In the genomic region with DNA sequence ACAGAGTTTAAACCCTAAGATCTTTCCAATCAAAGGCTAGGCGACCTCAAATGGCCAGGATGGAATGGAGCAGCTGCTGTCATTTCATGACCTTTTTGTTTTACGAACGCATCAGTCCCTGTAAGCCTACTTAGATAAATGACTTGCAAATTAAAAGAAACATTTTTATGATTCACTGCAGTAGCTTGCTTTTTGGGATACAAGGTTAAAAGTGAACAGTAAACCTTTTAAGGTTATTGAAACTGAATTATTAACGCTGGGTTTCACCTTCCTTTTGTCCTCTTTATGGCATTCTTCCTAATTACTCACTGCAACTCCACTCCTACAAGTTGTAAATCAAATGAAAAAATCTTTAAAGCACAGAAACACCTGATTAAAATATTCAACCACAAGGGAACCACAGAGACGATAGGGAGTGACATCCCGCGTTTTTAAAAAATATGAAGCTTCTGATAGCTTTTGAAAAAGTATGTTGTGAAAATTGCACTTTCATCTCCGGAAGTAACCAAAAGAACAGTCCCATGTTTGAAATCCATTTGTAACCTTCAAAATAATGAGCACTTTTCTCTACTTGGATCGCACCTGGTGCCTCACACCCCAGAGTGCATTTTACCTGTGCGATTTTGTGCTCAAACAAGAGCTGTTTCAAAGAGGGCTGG, we compare ENCODE assay signal across 29 cellular contexts.
DNase-seq lines count a peak whose midpoint lies in the region; ATAC-seq, FAIRE-seq and TF ChIP-seq lines count a peak whose summit lies in the region.
"Had no signal": no experiment of that assay in that cellular context is flagged by ENCODE, and none has a peak within 500 bp of the region (broad histone marks: within the 10 kb centered on the region; RNA-seq: fewer than 3 reads in every experiment).

No MANE protein-coding gene starts in this region.

- H3K36me3 Mint-ChIP-seq in activated CD8-positive, alpha-beta T cell treated with anti-CD3 and anti-CD28 coated beads for 36 hours (ENCODE audit: low read depth) = no peaks in the 10 kb centered on the region
- H3K36me3 Mint-ChIP-seq in activated CD8-positive, alpha-beta T cell treated with anti-CD3 and anti-CD28 coated beads, Interleukin-2, amount 10 ng/mL, durations not matched to agents 7 days and 5 days (ENCODE audit: low read depth) = no peaks in the 10 kb centered on the region
- H3K36me3 Mint-ChIP-seq: activated naive CD4-positive, alpha-beta T cell treated with anti-CD3 and anti-CD28 coated beads, Interleukin-2, amount 50 U/mL, for 72 hours; CD4-positive, alpha-beta memory T cell had no signal

- TF ChIP-seq CTCF in activated CD8-positive, alpha-beta T cell treated with anti-CD3 and anti-CD28 coated beads for 36 hours (IDR thresholded peaks at IDR 0.05) = no peak

- peaks cover under 1% of the 10 kb centered on the region for H3K27me3 Mint-ChIP-seq in activated CD8-positive, alpha-beta T cell treated with anti-CD3 and anti-CD28 coated beads for 36 hours
- H3K27me3 Mint-ChIP-seq in activated CD8-positive, alpha-beta T cell treated with anti-CD3 and anti-CD28 coated beads, Interleukin-2, amount 10 ng/mL, durations not matched to agents 7 days and 5 days (ENCODE audit: low read depth) = no peaks in the 10 kb centered on the region
- H3K27me3 Mint-ChIP-seq: stimulated activated naive CD8-positive, alpha-beta T cell treated with anti-CD3 and anti-CD28 coated beads, Interleukin-15, Interleukin-2, amounts not matched to agents 100 ng/mL and 50 ng/mL, for 24 hours had no signal

- H3K9me3 Mint-ChIP-seq in activated CD8-positive, alpha-beta T cell treated with anti-CD3 and anti-CD28 coated beads for 36 hours = no peaks in the 10 kb centered on the region
- H3K9me3 Mint-ChIP-seq in activated CD8-positive, alpha-beta T cell treated with anti-CD3 and anti-CD28 coated beads, Interleukin-2, amount 10 ng/mL, durations not matched to agents 7 days and 5 days (ENCODE audit: insufficient read depth) = no peaks in the 10 kb centered on the region
- H3K9me3 Mint-ChIP-seq: activated naive CD4-positive, alpha-beta T cell treated with anti-CD3 and anti-CD28 coated beads, Interleukin-2, amount 50 U/mL, for 72 hours; activated T-helper 2 cell treated with anti-CD3 and anti-CD28 coated beads, Interferon-gamma antibody, Interleukin-2, Interleukin-4, amounts not matched to agents 10 μg/mL and 5 μg/mL and 100 μg/mL, durations not matched to agents 14 hours and 24 hours and 36 hours; neural progenitor cell; stimulated activated naive CD8-positive, alpha-beta T cell treated with anti-CD3 and anti-CD28 coated beads, Interleukin-15, Interleukin-2, amounts not matched to agents 100 ng/mL and 50 ng/mL, for 24 hours; T-helper 2 cell treated with Interferon-gamma antibody and Interleukin-4, amounts not matched to agents 5 μg/mL and 100 μg/mL, for 36 hours had no signal

- CTCF ChIA-PET in activated CD8-positive, alpha-beta T cell treated with anti-CD3 and anti-CD28 coated beads for 36 hours (lab: Charles Lee) = interaction anchor here (1.3 kb wide), 1 partner anchor 418 kb away, joined by 3 read pairs; no protein-coding TSS in a partner anchor
- CTCF ChIA-PET in activated CD8-positive, alpha-beta T cell treated with anti-CD3 and anti-CD28 coated beads, Interleukin-2, amount 10 ng/mL, durations not matched to agents 7 days and 5 days (lab: Charles Lee) = no interaction called here

- intact Hi-C loops in activated CD8-positive, alpha-beta T cell treated with anti-CD3 and anti-CD28 coated beads for 36 hours (cut with micrococcal nuclease) = no loop called here

- peaks cover 16% of the 10 kb centered on the region for H3K4me1 Mint-ChIP-seq in activated CD8-positive, alpha-beta T cell treated with anti-CD3 and anti-CD28 coated beads for 36 hours (ENCODE audit: low read depth)
- H3K4me1 Mint-ChIP-seq in activated CD8-positive, alpha-beta T cell treated with anti-CD3 and anti-CD28 coated beads, Interleukin-2, amount 10 ng/mL, durations not matched to agents 7 days and 5 days (ENCODE audit: low read depth) = peaks cover 6% of the 10 kb centered on the region

- no peak for DNase-seq in activated CD8-positive, alpha-beta T cell treated with anti-CD3 and anti-CD28 coated beads for 36 hours
- DNase-seq in activated CD8-positive, alpha-beta T cell treated with anti-CD3 and anti-CD28 coated beads, Interleukin-2, amount 10 ng/mL, durations not matched to agents 7 days and 5 days = no peak
- DNase-seq in NCI-H1417 treated with DMSO at 0.1 percent for 48 hours (lab: John Stamatoyannopoulos, UW) = peak; percentile 30
- no peak for DNase-seq in stimulated activated CD4-positive, alpha-beta T cell treated with anti-CD3 and anti-CD28 coated beads, Interleukin-4, amount 100 ng/mL, for 24 hours
- DNase-seq in COLO829 (ENCODE audit: low spot score) = no peak
- no peak for DNase-seq in medulla oblongata (ENCODE audit: extremely low spot score)
- DNase-seq: activated CD8-positive, alpha-beta memory T cell treated with anti-CD3 and anti-CD28 coated beads for 24 hours; activated T-cell treated with anti-CD3 and anti-CD28 coated beads for 4 hours; AML-193; aorta; CD4-positive, alpha-beta memory T cell; left cardiac atrium; MM.1S; NCI-H1694 treated with DMSO at 0.1 percent for 48 hours; NCI-H526 treated with DMSO at 0.1 percent for 48 hours; pancreas; Peyer's patch; SHP77; stimulated activated CD4-positive, alpha-beta T cell treated with anti-CD3 and anti-CD28 coated beads, Interleukin-1b, Interleukin-23, amount 100 ng/mL, for 48 hours; testis had no signal

- POLR2A ChIA-PET in activated CD8-positive, alpha-beta T cell treated with anti-CD3 and anti-CD28 coated beads for 36 hours (lab: Charles Lee) = no interaction called here
- POLR2A ChIA-PET in activated CD8-positive, alpha-beta T cell treated with anti-CD3 and anti-CD28 coated beads, Interleukin-2, amount 10 ng/mL, durations not matched to agents 7 days and 5 days (lab: Charles Lee) = no interaction called here

- H3K27ac Mint-ChIP-seq in activated CD8-positive, alpha-beta T cell treated with anti-CD3 and anti-CD28 coated beads for 36 hours = peak overlapping the region; percentile 18
- no peak overlapping the region for H3K27ac Mint-ChIP-seq in activated CD8-positive, alpha-beta T cell treated with anti-CD3 and anti-CD28 coated beads, Interleukin-2, amount 10 ng/mL, durations not matched to agents 7 days and 5 days
- H3K27ac Mint-ChIP-seq: activated naive CD4-positive, alpha-beta T cell treated with anti-CD3 and anti-CD28 coated beads, Interleukin-2, amount 50 U/mL, for 72 hours; activated T-helper 2 cell treated with anti-CD3 and anti-CD28 coated beads, Interferon-gamma antibody, Interleukin-2, Interleukin-4, amounts not matched to agents 10 μg/mL and 5 μg/mL and 100 μg/mL, durations not matched to agents 14 hours and 24 hours and 36 hours; CD4-positive, alpha-beta memory T cell; neural progenitor cell; stimulated activated naive CD8-positive, alpha-beta T cell treated with anti-CD3 and anti-CD28 coated beads, Interleukin-15, Interleukin-2, amounts not matched to agents 100 ng/mL and 50 ng/mL, for 24 hours; T-helper 2 cell treated with Interferon-gamma antibody and Interleukin-4, amounts not matched to agents 5 μg/mL and 100 μg/mL, for 36 hours had no signal

- H3K4me3 Mint-ChIP-seq in activated CD8-positive, alpha-beta T cell treated with anti-CD3 and anti-CD28 coated beads for 36 hours = no peak overlapping the region
- no peak overlapping the region for H3K4me3 Mint-ChIP-seq in activated CD8-positive, alpha-beta T cell treated with anti-CD3 and anti-CD28 coated beads, Interleukin-2, amount 10 ng/mL, durations not matched to agents 7 days and 5 days
- H3K4me3 Mint-ChIP-seq: neural progenitor cell; stimulated activated naive CD8-positive, alpha-beta T cell treated with anti-CD3 and anti-CD28 coated beads, Interleukin-15, Interleukin-2, amounts not matched to agents 100 ng/mL and 50 ng/mL, for 24 hours; T-helper 2 cell treated with Interferon-gamma antibody and Interleukin-4, amounts not matched to agents 5 μg/mL and 100 μg/mL, for 36 hours had no signal

- ATAC-seq in activated CD8-positive, alpha-beta T cell treated with anti-CD3 and anti-CD28 coated beads for 36 hours = peak; percentile 13
- no peak for ATAC-seq in activated CD8-positive, alpha-beta T cell treated with anti-CD3 and anti-CD28 coated beads, Interleukin-2, amount 10 ng/mL, durations not matched to agents 7 days and 5 days
- ATAC-seq: activated naive CD4-positive, alpha-beta T cell treated with anti-CD3 and anti-CD28 coated beads, Interleukin-2, amount 50 U/mL, for 72 hours; gastroesophageal sphincter; left cardiac atrium had no signal

- peak; percentile 36 for FAIRE-seq in islet of Langerhans (lab: Jason Lieb, UNC)
- FAIRE-seq: colon, GM19239, pancreas had no signal
